Comparison of ENCODE assay signal across 10 cellular contexts in genomic region chr18:3305933-3306332, GRCh38. TPM values are rescaled to one million over a fixed set of nuclear protein-coding genes. Genes with fewer than 3 reads are reported as not detected.
DNase-seq lines count a peak whose midpoint lies in the region; ATAC-seq lines count a peak whose summit lies in the region.
"Had no signal": no experiment of that assay in that cellular context is flagged by ENCODE, and none has a peak within 500 bp of the region (broad histone marks: within the 10 kb centered on the region; RNA-seq: fewer than 3 reads in every experiment).

No MANE protein-coding gene starts in this region.

- peak; percentile 18 for ATAC-seq in activated CD4-positive, alpha-beta T cell treated with anti-CD3 and anti-CD28 coated beads for 36 hours

- DNase-seq in activated CD4-positive, alpha-beta T cell treated with anti-CD3 and anti-CD28 coated beads for 36 hours = peak; percentile 18
- DNase-seq in activated CD4-positive, alpha-beta T cell treated with anti-CD3 and anti-CD28 coated beads for 1 hour = no peak
- DNase-seq in T-helper 22 cell (ENCODE audit: low read depth) (peak; percentile 31), smooth muscle cell of the brain vasculature (ENCODE audit: low read depth, low spot score) (peak; percentile 70), ureter (ENCODE audit: low spot score) (no peak), ACHN (no peak), NCI-H1694 treated with DMSO at 0.1 percent for 48 hours (lab: John Stamatoyannopoulos, UW) (no peak)
- DNase-seq in effector memory CD4-positive, alpha-beta T cell = no peak
- DNase-seq: 8988T, stomach had no signal

- H3K27ac ChIP-seq in effector memory CD4-positive, alpha-beta T cell (ENCODE audit: insufficient read depth, low read length, poor library complexity, severe bottlenecking) = peak overlapping the region; percentile 17
- H3K27ac ChIP-seq: stomach had no signal

- H3K27me3 Mint-ChIP-seq in activated CD4-positive, alpha-beta T cell treated with anti-CD3 and anti-CD28 coated beads for 36 hours = peaks cover 12% of the 10 kb centered on the region

- no peaks in the 10 kb centered on the region for H3K9me3 Mint-ChIP-seq in activated CD4-positive, alpha-beta T cell treated with anti-CD3 and anti-CD28 coated beads for 36 hours (ENCODE audit: low read depth)

- CTCF ChIA-PET in activated CD4-positive, alpha-beta T cell treated with anti-CD3 and anti-CD28 coated beads for 36 hours (lab: Charles Lee) = interaction anchor here (0.6 to 0.7 kb wide), 2 partner anchors 288 to 296 kb away, joined by 3 to 4 read pairs; no protein-coding TSS in a partner anchor

- intact Hi-C loops in activated CD4-positive, alpha-beta T cell treated with anti-CD3 and anti-CD28 coated beads for 36 hours (cut with DNase I, micrococcal nuclease) = loop anchor here (1.0 to 2.0 kb wide), 7 partner anchors 9 to 289 kb away; no protein-coding TSS in a partner anchor

- peak overlapping the region; percentile 20 for H3K4me3 Mint-ChIP-seq in activated CD4-positive, alpha-beta T cell treated with anti-CD3 and anti-CD28 coated beads for 36 hours

- H3K4me1 ChIP-seq in effector memory CD4-positive, alpha-beta T cell (ENCODE audit: control insufficient read depth, insufficient read depth, low read length, poor library complexity, severe bottlenecking) = no peaks in the 10 kb centered on the region
- H3K4me1 ChIP-seq: stomach had no signal

- no peak overlapping the region for H3K4me3 ChIP-seq in effector memory CD4-positive, alpha-beta T cell (ENCODE audit: insufficient read depth, low read depth, low read length, poor library complexity, severe bottlenecking)
- H3K4me3 ChIP-seq: stomach had no signal

- no peaks in the 10 kb centered on the region for H3K27me3 ChIP-seq in effector memory CD4-positive, alpha-beta T cell (replicated peaks; ENCODE audit: control insufficient read depth, insufficient read depth, low read length, poor library complexity, severe bottlenecking)
- H3K27me3 ChIP-seq: stomach had no signal

- H3K27ac Mint-ChIP-seq in activated CD4-positive, alpha-beta T cell treated with anti-CD3 and anti-CD28 coated beads for 36 hours = peak overlapping the region; percentile 89

- H3K4me1 Mint-ChIP-seq in activated CD4-positive, alpha-beta T cell treated with anti-CD3 and anti-CD28 coated beads for 36 hours = peaks cover 20% of the 10 kb centered on the region

- no peaks in the 10 kb centered on the region for H3K36me3 ChIP-seq in effector memory CD4-positive, alpha-beta T cell (ENCODE audit: control insufficient read depth, insufficient read depth, low read length)
- H3K36me3 ChIP-seq: stomach had no signal

- H3K36me3 Mint-ChIP-seq in activated CD4-positive, alpha-beta T cell treated with anti-CD3 and anti-CD28 coated beads for 36 hours (ENCODE audit: low read depth) = no peaks in the 10 kb centered on the region

- in situ Hi-C loops in ACHN (cut with HindIII; ENCODE audit: low pct_ligation_motif_present, low pct_unique_long_range_greater_than_20kb, low sequenced_read_pairs) = no loop called here

- no peaks in the 10 kb centered on the region for H3K9me3 ChIP-seq in effector memory CD4-positive, alpha-beta T cell (ENCODE audit: control insufficient read depth, low read length)
- H3K9me3 ChIP-seq: stomach had no signal

- POLR2A ChIA-PET in activated CD4-positive, alpha-beta T cell treated with anti-CD3 and anti-CD28 coated beads for 36 hours (lab: Charles Lee) = no interaction called here

RNA-seq across cellular contexts. Expression of gene MYL12B, which starts 44.0 kb away (rescaled TPM):
- 100 to 1,000 TPM; 282 to 301 TPM for total RNA-seq in activated CD4-positive, alpha-beta T cell treated with anti-CD3 and anti-CD28 coated beads for 36 hours
- total RNA-seq in ureter = 372 TPM

RNA-seq across cellular contexts. Expression of gene MYL12A, which starts 58.3 kb away (rescaled TPM):
- 100 to 1,000 TPM; 451 to 485 TPM for total RNA-seq in activated CD4-positive, alpha-beta T cell treated with anti-CD3 and anti-CD28 coated beads for 36 hours
- 299 TPM for total RNA-seq in ureter

Comparison
In these comparisons a context has a peak if more than half of its experiments do, and no peak if none do; other contexts are left out.
1. DNase-seq: peak in activated CD4-positive, alpha-beta T cell treated with anti-CD3 and anti-CD28 coated beads for 36 hours (single experiment), T-helper 22 cell (single experiment) and smooth muscle cell of the brain vasculature (single experiment); none in activated CD4-positive, alpha-beta T cell treated with anti-CD3 and anti-CD28 coated beads for 1 hour (single experiment), effector memory CD4-positive, alpha-beta T cell (0 of 3), ureter (single experiment), ACHN (single experiment) and NCI-H1694 treated with DMSO at 0.1 percent for 48 hours (single experiment).